ENCODE assay signal across 20 cellular contexts in genomic region chr11:100578966-100579365, GRCh38.
DNase-seq lines count a peak whose midpoint lies in the region; ATAC-seq and TF ChIP-seq lines count a peak whose summit lies in the region.
"Had no signal": no experiment of that assay in that cellular context is flagged by ENCODE, and none has a peak within 500 bp of the region (broad histone marks: within the 10 kb centered on the region; RNA-seq: fewer than 3 reads in every experiment).

No MANE protein-coding gene starts in this region.

- H3F3A ChIP-seq in neural progenitor cell (ENCODE audit: low read depth): no peaks in the 10 kb centered on the region

- no peak overlapping the region for H3K4me3 ChIP-seq in SJSA1
- H3K4me3 ChIP-seq in fibroblast of mammary gland (ENCODE audit: control insufficient read depth, low read depth, low read length): no peak overlapping the region
- H3K4me3 ChIP-seq in mesendoderm (ENCODE audit: low read length): no peak overlapping the region
- H3K4me3 ChIP-seq in neural progenitor cell: no peak overlapping the region
- H3K4me3 ChIP-seq: Peyer's patch had no signal

- H3K23ac ChIP-seq in H9 (ENCODE audit: insufficient read length, low read depth, low read length): no peak overlapping the region
- H3K23ac ChIP-seq in mesendoderm (ENCODE audit: low read length): no peak overlapping the region

- H2BK120ac ChIP-seq in H9 (ENCODE audit: low read depth, low read length, poor library complexity, severe bottlenecking) (no peak overlapping the region), mesendoderm (ENCODE audit: low read depth, low read length) (no peak overlapping the region)

- H3K4me1 ChIP-seq in H9 (ENCODE audit: insufficient read depth, low read length) (no peaks in the 10 kb centered on the region), SJSA1 (replicated peaks) (peaks cover 9% of the 10 kb centered on the region), mesendoderm (ENCODE audit: control insufficient read depth, low read depth, low read length) (no peaks in the 10 kb centered on the region), neural progenitor cell (no peaks in the 10 kb centered on the region)
- H3K4me1 ChIP-seq: Peyer's patch had no signal

- no peak overlapping the region for H2AFZ ChIP-seq in H9 (ENCODE audit: low read length)
- no peak overlapping the region for H2AFZ ChIP-seq in neural progenitor cell (replicated peaks)

- DNase-seq in H9: peak; percentile 48
- peak; percentile 31 to 39 for DNase-seq in SJSA1 (ENCODE audit: low read depth in 1 of 2, low spot score in 2 of 2)
- DNase-seq in fibroblast of mammary gland (ENCODE audit: low read depth): peak; percentile 26
- DNase-seq in mesendoderm: peak; percentile 94
- DNase-seq in neural progenitor cell (ENCODE audit: low spot score): no peak
- DNase-seq in NCI-H2196 treated with DMSO at 0.1 percent for 48 hours (lab: John Stamatoyannopoulos, UW; ENCODE audit: unreplicated experiment): no peak
- DNase-seq in activated naive CD4-positive, alpha-beta T cell treated with Interleukin-2 at 50 U/mL for 16 hours: no peak
- DNase-seq: activated B cell treated with CpG ODN at 0.5 μM for 24 hours, anterior cingulate cortex, Calu3, erythroblast, NCI-H1694, NCI-H510A, nephron progenitor cell, Peyer's patch, retina, T-cell had no signal

- no peak for TF ChIP-seq CTCF in H9 (conservative IDR thresholded peaks at IDR 0.05)
- no peak for TF ChIP-seq CTCF in fibroblast of mammary gland (conservative IDR thresholded peaks at IDR 0.05; ENCODE audit: control insufficient read depth, insufficient read depth, low read depth, low read length)
- no peak for TF ChIP-seq CTCF in neural progenitor cell (IDR thresholded peaks at IDR 0.05)

- ATAC-seq in GM18519 (IDR thresholded peaks at IDR 0.05; ENCODE audit: low FRiP score, unreplicated experiment): no peak
- ATAC-seq: T-cell had no signal

- H4K91ac ChIP-seq in H9 (ENCODE audit: insufficient read length, low read depth, low read length): no peak overlapping the region

- no peak overlapping the region for H2BK15ac ChIP-seq in H9 (ENCODE audit: low read depth, low read length)
- no peak overlapping the region for H2BK15ac ChIP-seq in mesendoderm (replicated peaks; ENCODE audit: low read depth)

- no peaks in the 10 kb centered on the region for H3K79me2 ChIP-seq in H9 (ENCODE audit: insufficient read depth, low read length)
- H3K79me2 ChIP-seq in mesendoderm (ENCODE audit: control insufficient read depth, insufficient read depth, low read length): no peaks in the 10 kb centered on the region
- no peaks in the 10 kb centered on the region for H3K79me2 ChIP-seq in neural progenitor cell (ENCODE audit: low read depth)

- H4K5ac ChIP-seq in H9 (ENCODE audit: insufficient read length, low read depth, low read length) (no peak overlapping the region), mesendoderm (ENCODE audit: low read length) (no peak overlapping the region)

- no peak overlapping the region for H2BK20ac ChIP-seq in H9 (ENCODE audit: low read depth, low read length, poor library complexity, severe bottlenecking)

- H4K8ac ChIP-seq in H9 (replicated peaks; ENCODE audit: insufficient read length, low read depth, low read length) (no peak overlapping the region), mesendoderm (ENCODE audit: low read depth, low read length) (no peak overlapping the region)

- H3T11ph ChIP-seq in H9 (ENCODE audit: low read length): no peak overlapping the region

- H3K36me3 Mint-ChIP-seq in H9 (ENCODE audit: insufficient read depth in 1 of 3, low read depth in 3 of 3) (no peaks in the 10 kb centered on the region), neural progenitor cell (no peaks in the 10 kb centered on the region)
- H3K36me3 Mint-ChIP-seq: memory B cell, T-cell had no signal

- no peak overlapping the region for H2AK5ac ChIP-seq in H9 (ENCODE audit: insufficient read length, low read length)
- no peak overlapping the region for H2AK5ac ChIP-seq in mesendoderm (ENCODE audit: low read length)

- no peaks in the 10 kb centered on the region for H3K79me1 ChIP-seq in H9 (ENCODE audit: insufficient read depth, low read depth, low read length, poor library complexity, severe bottlenecking)
- no peaks in the 10 kb centered on the region for H3K79me1 ChIP-seq in mesendoderm (ENCODE audit: low read length)

- H3K18ac ChIP-seq in H9 (ENCODE audit: insufficient read length, low read depth, low read length) (no peak overlapping the region), mesendoderm (ENCODE audit: low read length) (no peak overlapping the region)

- H3K27me3 Mint-ChIP-seq in H9 (ENCODE audit: low read depth) (no peaks in the 10 kb centered on the region), neural progenitor cell (ENCODE audit: insufficient read depth, low read depth) (no peaks in the 10 kb centered on the region)
- H3K27me3 Mint-ChIP-seq: memory B cell, T-cell had no signal

- no peak overlapping the region for H3K14ac ChIP-seq in H9 (ENCODE audit: insufficient read depth, low read length)

- H3K4me3 Mint-ChIP-seq in H9: no peak overlapping the region
- no peak overlapping the region for H3K4me3 Mint-ChIP-seq in neural progenitor cell
- H3K4me3 Mint-ChIP-seq: activated B cell treated with CpG ODN at 0.5 μM for 24 hours, memory B cell, nephron progenitor cell, T-cell had no signal

- H3K27ac Mint-ChIP-seq in H9 (peak overlapping the region in 1 of 3 experiments; percentile 65; a peak in 2 of 7 replicates), neural progenitor cell (no peak overlapping the region)
- H3K27ac Mint-ChIP-seq: activated B cell treated with CpG ODN at 0.5 μM for 24 hours, memory B cell, nephron progenitor cell, T-cell had no signal

- H3K9ac ChIP-seq in H9 (ENCODE audit: extremely low read depth, insufficient read length, low read length) (no peak overlapping the region), mesendoderm (ENCODE audit: low read length) (no peak overlapping the region), neural progenitor cell (no peak overlapping the region)

- H2BK12ac ChIP-seq in H9 (ENCODE audit: insufficient read length, low read depth, low read length): no peak overlapping the region

- H3K27ac ChIP-seq in H9 (ENCODE audit: insufficient read length, low read depth, low read length): no peak overlapping the region
- peak overlapping the region; percentile 42; the same call in 1 of the 2 replicates for H3K27ac ChIP-seq in SJSA1
- H3K27ac ChIP-seq in mesendoderm (ENCODE audit: low read depth, low read length): no peak overlapping the region
- no peak overlapping the region for H3K27ac ChIP-seq in neural progenitor cell
- H3K27ac ChIP-seq: HL-60, Peyer's patch had no signal

- H4K20me1 ChIP-seq in H9 (ENCODE audit: control insufficient read depth, insufficient read depth, insufficient read length) (no peaks in the 10 kb centered on the region), neural progenitor cell (ENCODE audit: low read depth) (no peaks in the 10 kb centered on the region)

- H3K27me3 ChIP-seq in H9 (ENCODE audit: insufficient read depth, low read length) (no peaks in the 10 kb centered on the region), SJSA1 (replicated peaks) (no peaks in the 10 kb centered on the region), mesendoderm (ENCODE audit: insufficient read depth, low read length, poor library complexity) (no peaks in the 10 kb centered on the region), neural progenitor cell (no peaks in the 10 kb centered on the region)
- H3K27me3 ChIP-seq: Peyer's patch had no signal

- H2BK5ac ChIP-seq in H9 (ENCODE audit: insufficient read length, low read length) (no peak overlapping the region), mesendoderm (ENCODE audit: low read length) (no peak overlapping the region)

- no peaks in the 10 kb centered on the region; a peak in 1 of 5 replicates for H3K9me3 Mint-ChIP-seq in H9
- H3K9me3 Mint-ChIP-seq in neural progenitor cell: no peaks in the 10 kb centered on the region
- H3K9me3 Mint-ChIP-seq: activated B cell treated with CpG ODN at 0.5 μM for 24 hours, memory B cell, nephron progenitor cell had no signal

- no CpG with 5 or more reads among the region's 4 CpGs for WGBS in H9 (ENCODE audit: extremely low coverage, insufficient read length, low lambda C conversion rate)
- WGBS in mesendoderm (ENCODE audit: extremely low coverage, insufficient coverage, low lambda C conversion rate): no CpG with 5 or more reads among the region's 4 CpGs

- H3K36me3 ChIP-seq in SJSA1 (no peaks in the 10 kb centered on the region), mesendoderm (ENCODE audit: control insufficient read depth, insufficient read depth, low read length) (no peaks in the 10 kb centered on the region), neural progenitor cell (no peaks in the 10 kb centered on the region)
- H3K36me3 ChIP-seq: Peyer's patch had no signal

- no peak overlapping the region for H3K4ac ChIP-seq in H9 (ENCODE audit: low read depth, low read length)
- no peak overlapping the region for H3K4ac ChIP-seq in mesendoderm (ENCODE audit: low read depth, low read length)

- H3K4me1 Mint-ChIP-seq in H9 (peaks cover 2 to 12% of the 10 kb centered on the region in 2 experiments; a peak in 3 of 4 replicates), neural progenitor cell (no peaks in the 10 kb centered on the region)
- H3K4me1 Mint-ChIP-seq: activated B cell treated with CpG ODN at 0.5 μM for 24 hours, nephron progenitor cell, T-cell had no signal

- H3K4me2 ChIP-seq in H9 (ENCODE audit: insufficient read depth, insufficient read length, low read length): no peak overlapping the region
- H3K4me2 ChIP-seq in mesendoderm (ENCODE audit: low read length): no peak overlapping the region
- no peak overlapping the region for H3K4me2 ChIP-seq in neural progenitor cell

- no peak overlapping the region for H3K56ac ChIP-seq in H9 (ENCODE audit: insufficient read length, low read depth, low read length)
- no peak overlapping the region for H3K56ac ChIP-seq in mesendoderm (ENCODE audit: low read length)

- H3K9me3 ChIP-seq in H9 (ENCODE audit: control insufficient read depth, low read depth, low read length) (no peaks in the 10 kb centered on the region), SJSA1 (replicated peaks) (no peaks in the 10 kb centered on the region), neural progenitor cell (ENCODE audit: low read depth) (no peaks in the 10 kb centered on the region)
- H3K9me3 ChIP-seq: Peyer's patch had no signal

- no peaks in the 10 kb centered on the region for H3K23me2 ChIP-seq in H9 (ENCODE audit: insufficient read length, low read depth, low read length, poor library complexity, severe bottlenecking)

Comparison
In these comparisons a context has a peak if more than half of its experiments do, and no peak if none do; other contexts are left out.
1. DNase-seq: peak in H9 (single experiment), SJSA1 (2 of 2), fibroblast of mammary gland (single experiment) and mesendoderm (single experiment); none in neural progenitor cell (single experiment), NCI-H2196 treated with DMSO at 0.1 percent for 48 hours (single experiment) and activated naive CD4-positive, alpha-beta T cell treated with Interleukin-2 at 50 U/mL for 16 hours (single experiment).